Comparison of ENCODE assay signal across 10 cellular contexts in genomic region chr11:29293825-29294224, GRCh38.
DNase-seq lines count a peak whose midpoint lies in the region; ATAC-seq and TF ChIP-seq lines count a peak whose summit lies in the region.
"Had no signal": no experiment of that assay in that cellular context is flagged by ENCODE, and none has a peak within 500 bp of the region (broad histone marks: within the 10 kb centered on the region; RNA-seq: fewer than 3 reads in every experiment).

No MANE protein-coding gene starts in this region.

- H3K4me1 Mint-ChIP-seq in chondrocyte (ENCODE audit: low read depth), result peaks cover 3% of the 10 kb centered on the region
- H3K4me1 Mint-ChIP-seq: activated naive CD4-positive, alpha-beta T cell treated with anti-CD3 and anti-CD28 coated beads, Interleukin-2, amount 50 U/mL, for 24 hours had no signal

- H3K9me3 Mint-ChIP-seq in chondrocyte (ENCODE audit: low read depth), result no peaks in the 10 kb centered on the region
- H3K9me3 Mint-ChIP-seq: activated naive CD4-positive, alpha-beta T cell treated with anti-CD3 and anti-CD28 coated beads, Interleukin-2, amount 50 U/mL, for 24 hours had no signal

- no peak for TF ChIP-seq CTCF in GM12864 (IDR thresholded peaks at IDR 0.05; ENCODE audit: low read depth, low read length, missing control alignments)
- TF ChIP-seq CTCF in foreskin fibroblast (IDR thresholded peaks at IDR 0.05; ENCODE audit: low read depth, low read length), result no peak
- no peak for TF ChIP-seq CTCF in chondrocyte (IDR thresholded peaks at IDR 0.05)

- no peaks in the 10 kb centered on the region for H3K27me3 Mint-ChIP-seq in chondrocyte (ENCODE audit: low read depth)
- H3K27me3 Mint-ChIP-seq: activated naive CD4-positive, alpha-beta T cell treated with anti-CD3 and anti-CD28 coated beads, Interleukin-2, amount 50 U/mL, for 24 hours had no signal

- peaks cover 1% of the 10 kb centered on the region for H3K36me3 Mint-ChIP-seq in chondrocyte (ENCODE audit: low read depth)
- H3K36me3 Mint-ChIP-seq: activated naive CD4-positive, alpha-beta T cell treated with anti-CD3 and anti-CD28 coated beads, Interleukin-2, amount 50 U/mL, for 24 hours had no signal

- peak; percentile 94 for ATAC-seq in GM21786 (IDR thresholded peaks at IDR 0.05; ENCODE audit: unreplicated experiment)
- ATAC-seq: stimulated activated naive CD8-positive, alpha-beta T cell treated with anti-CD3 and anti-CD28 coated beads, Interleukin-15, Interleukin-2, amounts not matched to agents 100 U/mL and 50 U/mL, for 24 hours had no signal

- DNase-seq in GM12864 (ENCODE audit: low read depth), result peak; percentile 3
- DNase-seq in HT-29 (ENCODE audit: low spot score), result peak; percentile 20
- peak; percentile 39 to 58 for DNase-seq in foreskin fibroblast
- no peak for DNase-seq in NCI-H1105 (lab: John Stamatoyannopoulos, UW)
- DNase-seq in chondrocyte (ENCODE audit: low spot score), result no peak
- DNase-seq in NCI-H2227 (lab: John Stamatoyannopoulos, UW; ENCODE audit: unreplicated experiment), result no peak
- DNase-seq in NCI-H1694 treated with DMSO at 0.1 percent for 48 hours (lab: John Stamatoyannopoulos, UW), result no peak
- DNase-seq: stimulated activated naive CD8-positive, alpha-beta T cell treated with anti-CD3 and anti-CD28 coated beads, Interleukin-15, Interleukin-2, amounts not matched to agents 100 U/mL and 50 U/mL, for 24 hours had no signal

- H3K4me3 ChIP-seq in GM12864 (ENCODE audit: low read depth, low read length) (no peak overlapping the region), foreskin fibroblast (ENCODE audit: low read depth in 1 of 2, low read length in 2 of 2) (no peak overlapping the region)

- no peak overlapping the region for H3K4me3 Mint-ChIP-seq in chondrocyte (ENCODE audit: unreplicated experiment)
- H3K4me3 Mint-ChIP-seq: activated naive CD4-positive, alpha-beta T cell treated with anti-CD3 and anti-CD28 coated beads, Interleukin-2, amount 50 U/mL, for 24 hours had no signal

- no peak overlapping the region for H3K27ac Mint-ChIP-seq in chondrocyte (ENCODE audit: unreplicated experiment)
- H3K27ac Mint-ChIP-seq: activated naive CD4-positive, alpha-beta T cell treated with anti-CD3 and anti-CD28 coated beads, Interleukin-2, amount 50 U/mL, for 24 hours had no signal

Comparison
In these comparisons a context has a peak if more than half of its experiments do, and no peak if none do; other contexts are left out.
1. DNase-seq: peak in GM12864 (single experiment), HT-29 (single experiment) and foreskin fibroblast (2 of 2); none in NCI-H1105 (single experiment), chondrocyte (single experiment), NCI-H2227 (single experiment) and NCI-H1694 treated with DMSO at 0.1 percent for 48 hours (single experiment).